14 cellular contexts compared by ENCODE assay signal in genomic region chr4:47315346-47315745, GRCh38.
DNase-seq lines count a peak whose midpoint lies in the region; ATAC-seq, FAIRE-seq and TF ChIP-seq lines count a peak whose summit lies in the region.
"Had no signal": no experiment of that assay in that cellular context is flagged by ENCODE, and none has a peak within 500 bp of the region (broad histone marks: within the 10 kb centered on the region; RNA-seq: fewer than 3 reads in every experiment).

No MANE protein-coding gene starts in this region.

- ATAC-seq in GM21528 (IDR thresholded peaks at IDR 0.05; ENCODE audit: low FRiP score, unreplicated experiment): peak; percentile 73
- ATAC-seq in HG03378 (IDR thresholded peaks at IDR 0.05; ENCODE audit: unreplicated experiment): peak; percentile 95

- FAIRE-seq in frontal cortex (lab: Jason Lieb, UNC): no peak

- TF ChIP-seq CTCF in GM12865 (IDR thresholded peaks at IDR 0.05; ENCODE audit: insufficient read depth, low read depth, low read length, missing control alignments) (no peak), cardiac fibroblast (IDR thresholded peaks at IDR 0.05; ENCODE audit: low read depth, low read length) (no peak)

- DNase-seq in GM12865 (ENCODE audit: low read depth) (peak; percentile 15), cardiac fibroblast (ENCODE audit: low read depth in 2 of 2) (peak; percentile 51 to 77), NCI-H2029 treated with DMSO at 0.1 percent for 48 hours (lab: John Stamatoyannopoulos, UW) (no peak), SIG-M5 (lab: John Stamatoyannopoulos, UW) (no peak), amniotic stem cell (lab: John Stamatoyannopoulos, UW) (no peak), frontal cortex (ENCODE audit: low spot score in 2 of 2) (no peak)
- DNase-seq: C1 segment of cervical spinal cord, colonic mucosa, immature natural killer cell, trophoblast cell had no signal

- H3K4me3 ChIP-seq in GM12865 (ENCODE audit: low read depth, low read length) (no peak overlapping the region), cardiac fibroblast (replicated peaks in 1 of 2; ENCODE audit: low read depth in 2 of 2, low read length in 2 of 2) (no peak overlapping the region)
- H3K4me3 ChIP-seq: colonic mucosa, neural progenitor cell, SK-N-MC had no signal

Comparison
In these comparisons a context has a peak if more than half of its experiments do, and no peak if none do; other contexts are left out.
1. DNase-seq: peak in GM12865 (single experiment) and cardiac fibroblast (2 of 2); none in NCI-H2029 treated with DMSO at 0.1 percent for 48 hours (single experiment), SIG-M5 (single experiment), amniotic stem cell (single experiment) and frontal cortex (0 of 2).